ENCODE assay signal across 29 cellular contexts in genomic region chr4:59180969-59181368, GRCh38.
"Had no signal": no experiment of that assay in that cellular context is flagged by ENCODE, and none has a peak within 500 bp of the region (broad histone marks: within the 10 kb centered on the region; RNA-seq: fewer than 3 reads in every experiment).

No MANE protein-coding gene starts in this region.

- H3K27ac ChIP-seq: colonic mucosa, coronary artery, dorsolateral prefrontal cortex, epithelial cell of prostate, esophagus squamous epithelium, foreskin keratinocyte, gastrocnemius medialis, gastroesophageal sphincter, heart left ventricle, heart right ventricle, hepatocyte had no signal

- H3K4me1 ChIP-seq: colonic mucosa, esophagus squamous epithelium, foreskin keratinocyte, gastrocnemius medialis, gastroesophageal sphincter, heart left ventricle, heart right ventricle had no signal

- FAIRE-seq: colon, endometrium, endothelial cell of umbilical vein, frontal cortex had no signal

- H3K27me3 ChIP-seq: colonic mucosa, esophagus squamous epithelium, foreskin keratinocyte, gastrocnemius medialis, gastroesophageal sphincter, heart left ventricle, heart right ventricle, hepatocyte had no signal

- H3K4me3 ChIP-seq: colonic mucosa, coronary artery, dorsolateral prefrontal cortex, esophagus squamous epithelium, gastrocnemius medialis, gastroesophageal sphincter, heart left ventricle, heart right ventricle, hepatocyte had no signal

- H3K79me2 ChIP-seq: hepatocyte had no signal

- H3K4me2 ChIP-seq: hepatocyte had no signal

- H3K27ac Mint-ChIP-seq: dendritic cell treated with granulocyte-macrophage colony-stimulating factor and Interleukin-4, amounts not matched to agents 40 ng/mL and 50 ng/mL, for 4 days; effector memory CD8-positive, alpha-beta T cell; endodermal cell had no signal

- H3K9me3 Mint-ChIP-seq: dendritic cell treated with granulocyte-macrophage colony-stimulating factor and Interleukin-4, amounts not matched to agents 40 ng/mL and 50 ng/mL, for 4 days; endodermal cell had no signal

- H3K36me3 ChIP-seq: colonic mucosa, esophagus squamous epithelium, gastrocnemius medialis, gastroesophageal sphincter, heart left ventricle, heart right ventricle had no signal

- H3K27me3 Mint-ChIP-seq: dendritic cell treated with granulocyte-macrophage colony-stimulating factor and Interleukin-4, amounts not matched to agents 40 ng/mL and 50 ng/mL, for 4 days; effector memory CD8-positive, alpha-beta T cell had no signal

- DNase-seq: colonic mucosa; cortex of kidney; dermis blood vessel endothelial cell; dorsolateral prefrontal cortex; effector CD4-positive, alpha-beta T cell; effector CD8-positive, alpha-beta T cell; effector memory CD4-positive, alpha-beta T cell; effector memory CD8-positive, alpha-beta T cell; endodermal cell; erythroblast; esophagus squamous epithelium; foreskin fibroblast; foreskin keratinocyte; foreskin melanocyte; gastrocnemius medialis; glutamatergic neuron; head of caudate nucleus; heart left ventricle; heart right ventricle had no signal

- H2AFZ ChIP-seq: hepatocyte had no signal

- ATAC-seq: effector memory CD8-positive, alpha-beta T cell; esophagus mucosa; foreskin keratinocyte; gastrocnemius medialis; gastroesophageal sphincter; heart left ventricle; heart right ventricle had no signal

- H3K4me3 Mint-ChIP-seq: dendritic cell treated with granulocyte-macrophage colony-stimulating factor and Interleukin-4, amounts not matched to agents 40 ng/mL and 50 ng/mL, for 4 days; effector memory CD8-positive, alpha-beta T cell; endodermal cell had no signal

- H3K4me1 Mint-ChIP-seq: endodermal cell had no signal

- H3K9me3 ChIP-seq: colonic mucosa, gastrocnemius medialis, gastroesophageal sphincter, heart left ventricle, heart right ventricle had no signal
